ENCODE assay signal across 8 cellular contexts in genomic region chr3:112293368-112294321, GRCh38. TPM values are rescaled to one million over a fixed set of nuclear protein-coding genes. Genes with fewer than 3 reads are reported as not detected.
A peak's percentile ranks its signal among the peaks of the same experiment; 100 is the strongest.
DNase-seq lines count a peak whose midpoint lies in the region; ATAC-seq, FAIRE-seq and TF ChIP-seq lines count a peak whose summit lies in the region.

Gene SLC9C1, minus strand, starts transcription at chr3:112294216. Its CDS starts 7,425 bp downstream, at chr3:112286791.

- H3F3A ChIP-seq in GM23248 (ENCODE audit: insufficient read depth) (no peaks in the 10 kb centered on the region), MM.1S (ENCODE audit: insufficient read depth, low read length) (peaks cover 28% of the 10 kb centered on the region), SK-N-SH (replicated peaks; ENCODE audit: insufficient read depth) (no peaks in the 10 kb centered on the region)

- 0 out of 2 replicates have a peak, but pooled peaks cover 2% of the 10 kb centered on the region for H3K27me3 ChIP-seq in GM23248 (replicated peaks; ENCODE audit: insufficient read depth)
- H3K27me3 ChIP-seq in MM.1S (replicated peaks; ENCODE audit: insufficient read depth, low read length): no peaks in the 10 kb centered on the region
- no peaks in the 10 kb centered on the region for H3K27me3 ChIP-seq in SK-N-SH (ENCODE audit: insufficient read depth)
- H3K27me3 ChIP-seq in spleen (replicated peaks in 1 of 7): no peaks in the 10 kb centered on the region

- H3K9me3 Mint-ChIP-seq in chondrocyte (ENCODE audit: low read depth): peaks cover 3% of the 10 kb centered on the region

- ATAC-seq in HG03025 (IDR thresholded peaks at IDR 0.05; ENCODE audit: low FRiP score, unreplicated experiment): no peak

- no peaks in the 10 kb centered on the region for H3K79me2 ChIP-seq in GM23248 (ENCODE audit: insufficient read depth)
- no peaks in the 10 kb centered on the region for H3K79me2 ChIP-seq in MM.1S (ENCODE audit: low read length)
- no peaks in the 10 kb centered on the region for H3K79me2 ChIP-seq in SK-N-SH (ENCODE audit: insufficient read depth)

- H3K4me1 Mint-ChIP-seq in chondrocyte (ENCODE audit: low read depth): peaks cover 13% of the 10 kb centered on the region

- 14 to 17% methylated on average over 15 of the region's 15 CpGs for WGBS in GM23248 (ENCODE audit: low coverage in 1 of 2, low lambda C conversion rate in 2 of 2, missing lambda C conversion rate in 2 of 2), 2 experiments
- WGBS in SK-N-SH (ENCODE audit: low lambda C conversion rate): 60% methylated on average over 15 of the region's 15 CpGs
- WGBS in spleen, 5 donors: 33 to 44% (median 37%) methylated on average over 15 of the region's 15 CpGs

- peak; percentile 91 for TF ChIP-seq RAD21 in SK-N-SH (IDR thresholded peaks at IDR 0.05; ENCODE audit: low read length)

- TF ChIP-seq POLR2A in spleen (IDR thresholded peaks at IDR 0.05): no peak

- H3K36me3 Mint-ChIP-seq in chondrocyte (ENCODE audit: low read depth): no peaks in the 10 kb centered on the region

- POLR2A ChIA-PET in SK-N-SH (lab: Yijun Ruan, JAX): interaction anchor here (1.5 kb wide), 1 partner anchor 40 kb away, joined by 12 read pairs; the partner anchor contains the start of gene CD200

- H3K4me3 ChIP-seq in GM23248 (peak within 1 kb of the TSS; percentile 65), MM.1S (ENCODE audit: low read length) (peak within 1 kb of the TSS; percentile 54), SK-N-SH (ENCODE audit: low read depth in 2 of 2, low read length in 1 of 2) (no peak within 1 kb of the TSS; a peak in 1 of 4 replicates), kidney (ENCODE audit: low read length in 2 of 2) (peak within 1 kb of the TSS; percentile 70 to 74), spleen (peak within 1 kb of the TSS; percentile 19 to 64 (median 30))

- peak within 1 kb of the TSS; percentile 73 for H3K4me3 Mint-ChIP-seq in chondrocyte (ENCODE audit: unreplicated experiment)

- intact Hi-C loops in kidney (cut with DNase I) (no loop called here), spleen (cut with DNase I; ENCODE audit: low total_unique reads) (loop anchor here (10.0 kb wide), 1 partner anchor 241 kb away; no protein-coding TSS in a partner anchor)

- H3K9me2 ChIP-seq in GM23248 (ENCODE audit: insufficient read depth): no peaks in the 10 kb centered on the region
- H3K9me2 ChIP-seq in MM.1S (replicated peaks; ENCODE audit: insufficient read depth, low read length): no peaks in the 10 kb centered on the region
- no peaks in the 10 kb centered on the region for H3K9me2 ChIP-seq in SK-N-SH

- H4K20me1 ChIP-seq in GM23248 (ENCODE audit: insufficient read depth): no peaks in the 10 kb centered on the region
- no peaks in the 10 kb centered on the region for H4K20me1 ChIP-seq in MM.1S (ENCODE audit: insufficient read depth, low read length)
- H4K20me1 ChIP-seq in SK-N-SH (ENCODE audit: insufficient read depth): no peaks in the 10 kb centered on the region

- peak within 1 kb of the TSS; percentile 19 for H3K27ac ChIP-seq in GM23248
- H3K27ac ChIP-seq in MM.1S (ENCODE audit: low read length): peak within 1 kb of the TSS; percentile 59; the same call in 1 of the 2 replicates
- H3K27ac ChIP-seq in SK-N-SH (ENCODE audit: low read depth in 2 of 2, low read length in 1 of 2): no peak within 1 kb of the TSS
- peak within 1 kb of the TSS; percentile 47 to 72 for H3K27ac ChIP-seq in kidney (ENCODE audit: low read depth in 2 of 2, low read length in 2 of 2)
- H3K27ac ChIP-seq in spleen: peak within 1 kb of the TSS in 7 of 8 donors; percentile 14 to 72 (median 61)

- no peak for TF ChIP-seq EP300 in SK-N-SH (IDR thresholded peaks at IDR 0.05; ENCODE audit: borderline replicate concordance in 1 of 2, low read depth in 1 of 2, low read length in 1 of 2)

- CTCF ChIA-PET in SK-N-SH (lab: Yijun Ruan, JAX): interaction anchor here (0.5 to 5.2 kb wide), 55 partner anchors 8 to 624 kb away, joined by 3 to 89 read pairs (median 5); partner anchors contain the start of genes ATG3, CD200, GCSAM and SLC35A5

- H3K36me3 ChIP-seq in ES-I3 (ENCODE audit: insufficient read depth, low read length) (no peaks in the 10 kb centered on the region), GM23248 (ENCODE audit: low read depth) (no peaks in the 10 kb centered on the region), MM.1S (replicated peaks; ENCODE audit: insufficient read depth, low read length) (no peaks in the 10 kb centered on the region), SK-N-SH (replicated peaks in 1 of 2; ENCODE audit: control insufficient read depth in 1 of 2, insufficient read depth in 2 of 2, low read length in 1 of 2) (no peaks in the 10 kb centered on the region), kidney (ENCODE audit: control insufficient read depth in 1 of 2, insufficient read depth in 2 of 2, low read length in 2 of 2) (no peaks in the 10 kb centered on the region), spleen (no peaks in the 10 kb centered on the region)

- DNase-seq in GM23248 (peak; percentile 78), MM.1S (peak; percentile 85), SK-N-SH (peak; percentile 54), chondrocyte (ENCODE audit: low spot score) (no peak), kidney (no peak), spleen (no peak)

- H3K4me2 ChIP-seq in GM23248 (ENCODE audit: unreplicated experiment): peak within 1 kb of the TSS; percentile 66
- H3K4me2 ChIP-seq in MM.1S (ENCODE audit: low read depth, low read length): peak within 1 kb of the TSS; percentile 81
- no peak within 1 kb of the TSS for H3K4me2 ChIP-seq in SK-N-SH

- in situ Hi-C loops in GM23248 (cut with MboI): no loop called here

- H3K9ac ChIP-seq in ES-I3 (ENCODE audit: low read depth, low read length) (peak within 1 kb of the TSS; percentile 62), GM23248 (peak within 1 kb of the TSS; percentile 33; the same call in 1 of the 2 replicates), MM.1S (ENCODE audit: low read length) (peak within 1 kb of the TSS; percentile 50), SK-N-SH (no peak within 1 kb of the TSS), kidney (ENCODE audit: low read length in 2 of 2) (peak within 1 kb of the TSS; percentile 28 to 68)

- H3K4me1 ChIP-seq in ES-I3 (ENCODE audit: insufficient read depth, low read length) (no peaks in the 10 kb centered on the region), GM23248 (ENCODE audit: insufficient read depth) (no peaks in the 10 kb centered on the region), MM.1S (ENCODE audit: low read length) (peaks cover 31% of the 10 kb centered on the region), SK-N-SH (ENCODE audit: control insufficient read depth in 1 of 2, insufficient read depth in 2 of 2, low read depth in 1 of 2, low read length in 1 of 2) (peaks cover 0 to 5% of the 10 kb centered on the region in 2 experiments; a peak in 1 of 4 replicates), kidney (ENCODE audit: control insufficient read depth in 1 of 2, insufficient read depth in 1 of 2, low read depth in 1 of 2, low read length in 2 of 2) (no peaks in the 10 kb centered on the region), spleen (peaks cover 0 to 34% (median 20%) of the 10 kb centered on the region in 6 donors)

- FAIRE-seq in kidney (lab: Jason Lieb, UNC): peak; percentile 82

- H2AFZ ChIP-seq in GM23248: peak within 1 kb of the TSS; percentile 84
- peak within 1 kb of the TSS; percentile 78 for H2AFZ ChIP-seq in MM.1S (ENCODE audit: low read length)
- H2AFZ ChIP-seq in SK-N-SH (ENCODE audit: low read depth): no peak within 1 kb of the TSS

- TF ChIP-seq CTCF in MM.1S (IDR thresholded peaks at IDR 0.05; ENCODE audit: low read length) (peak; percentile 72), SK-N-SH (IDR thresholded peaks at IDR 0.05) (peak; percentile 70), chondrocyte (IDR thresholded peaks at IDR 0.05) (peak; percentile 88), kidney (IDR thresholded peaks at IDR 0.05; ENCODE audit: borderline replicate concordance, extremely low read depth, insufficient read depth) (peak; percentile 46), spleen (IDR thresholded peaks at IDR 0.05 in 8 of 11, conservative IDR thresholded peaks at IDR 0.05 in 3 of 11) (peak in 10 of 11 experiments; percentile 28 to 70 (median 60))

- H3K27ac Mint-ChIP-seq in chondrocyte (ENCODE audit: unreplicated experiment): peak within 1 kb of the TSS; percentile 82

- H3K9me3 ChIP-seq in ES-I3 (ENCODE audit: control insufficient read depth, insufficient read depth, low read length) (no peaks in the 10 kb centered on the region), GM23248 (ENCODE audit: low read depth) (no peaks in the 10 kb centered on the region), MM.1S (replicated peaks; ENCODE audit: insufficient read depth, low read length) (no peaks in the 10 kb centered on the region), SK-N-SH (peaks cover 7% of the 10 kb centered on the region; the same call in 1 of the 2 replicates), kidney (ENCODE audit: control insufficient read depth in 1 of 2, low read length in 2 of 2) (no peaks in the 10 kb centered on the region), spleen (peaks cover 0 to 3% (median 0%) of the 10 kb centered on the region in 8 donors)

- H3K27me3 Mint-ChIP-seq in chondrocyte (ENCODE audit: low read depth): no peaks in the 10 kb centered on the region

TF ChIP-seq in SK-N-SH, 30 proteins besides CTCF, POLR2A, EP300 and RAD21:
- TF ChIP-seq SMC3 (IDR thresholded peaks at IDR 0.05; ENCODE audit: low read depth, low read length) (peak; percentile 69; the same call in 1 of the 2 replicates), GATA2 (CRISPR knock-in tag; IDR thresholded peaks at IDR 0.05) (no peak)
TF ChIP-seq in SK-N-SH: peak in this region for 1.

RNA-seq across cellular contexts. Expression of gene SLC9C1, which starts in this region (rescaled TPM):
- not detected in 2 replicates for total RNA-seq in GM23248 (2014; rRNA removed; shearing (Covaris generic))
- polyA plus RNA-seq in GM23248 (2016; fragmentation: Nextera tagmentation; extraction: Ambion mirVana) (not detected in 2 replicates), SK-N-SH (2012; rRNA removed) (not detected in 2 replicates), kidney (ENCODE audit: insufficient read depth, low read depth, low replicate concordance) (0.09 TPM), spleen (under 1 TPM in 1 of 3 donors, not detected in 2; 0.05 TPM)
- polyA plus RNA-seq in SK-N-SH (2012; cell fraction: cytosol; rRNA removed): not detected in 2 replicates
- polyA plus RNA-seq in SK-N-SH (2012; cell fraction: nucleus; rRNA removed): not detected in 2 replicates
- total RNA-seq in chondrocyte (0.07 TPM in 1 of 3 replicates, not detected in the others), kidney (1.2 TPM), spleen (under 1 TPM in 1 of 7 donors, not detected in 6; 0.18 TPM)

Comparison
In these comparisons a context has a peak if more than half of its experiments do, and no peak if none do; other contexts are left out.
1. Peak in DNase-seq, H3K4me3 ChIP-seq, H3K27ac ChIP-seq, H3K9ac ChIP-seq and H3K4me2 ChIP-seq in GM23248; RNA of the gene not detected or under 1 TPM.
2. Peak in DNase-seq in SK-N-SH; RNA of the gene not detected or under 1 TPM.
3. H3K27ac ChIP-seq: peak in MM.1S (single experiment), kidney (2 of 2) and spleen (7 of 8); none in SK-N-SH (0 of 2).
4. H3K4me3 ChIP-seq: peak in MM.1S (single experiment), kidney (2 of 2) and spleen (8 of 8); none in SK-N-SH (0 of 2).
5. Peak in every context shown above with its lines, with median percentiles within 50 percentile points of each other: CTCF ChIP-seq.